9 cellular contexts compared by ENCODE assay signal in genomic region chr5:173786296-173787187, GRCh38.
DNase-seq lines count a peak whose midpoint lies in the region; ATAC-seq and TF ChIP-seq lines count a peak whose summit lies in the region.
"Had no signal": no experiment of that assay in that cellular context is flagged by ENCODE, and none has a peak within 500 bp of the region (broad histone marks: within the 10 kb centered on the region; RNA-seq: fewer than 3 reads in every experiment).

No MANE protein-coding gene starts in this region.

- ATAC-seq in GM18520 (IDR thresholded peaks at IDR 0.05; ENCODE audit: unreplicated experiment), result peak; percentile 50
- peak; percentile 57 for ATAC-seq in GM21717 (IDR thresholded peaks at IDR 0.05; ENCODE audit: unreplicated experiment)
- ATAC-seq in naive B cell (ENCODE audit: low read depth in 2 of 2), result peak; percentile 24 to 49

- no peaks in the 10 kb centered on the region for H3K36me3 Mint-ChIP-seq in naive B cell

- H3K27me3 Mint-ChIP-seq in naive B cell, result no peaks in the 10 kb centered on the region

- H3K4me1 Mint-ChIP-seq in naive B cell, result peaks cover 46 to 67% (median 50%) of the 10 kb centered on the region in 3 donors

- H3K4me3 Mint-ChIP-seq in naive B cell, result peak overlapping the region in 5 of 8 donors; percentile 3 to 84 (median 16)

- POLR2A ChIA-PET in HEK293T (lab: Yijun Ruan, JAX), result no interaction called here

- CTCF ChIA-PET in HEK293T (lab: Yijun Ruan, JAX), result no interaction called here

- H3K27ac Mint-ChIP-seq in naive B cell, result peak overlapping the region in 4 of 6 donors; percentile 8 to 89 (median 50)

- no peaks in the 10 kb centered on the region for H3K9me3 Mint-ChIP-seq in naive B cell

- DNase-seq in Kasumi-1 (lab: John Stamatoyannopoulos, UW) (peak; percentile 39 to 50), naive B cell (peak; percentile 5), AG20443 (ENCODE audit: low spot score) (no peak), HEK293T (ENCODE audit: extremely low spot score) (no peak), NCI-H524 (lab: John Stamatoyannopoulos, UW) (no peak)
- DNase-seq: effector CD8-positive, alpha-beta T cell; NCI-H2029 had no signal

TF ChIP-seq in HEK293T, 16 proteins besides CTCF, POLR2A, EP300 and RAD21:
- TF ChIP-seq SP1 (IDR thresholded peaks at IDR 0.05) (no peak), HDGF (IDR thresholded peaks at IDR 0.05; ENCODE audit: borderline replicate concordance) (no peak), ZNF384 (IDR thresholded peaks at IDR 0.05) (no peak), L3MBTL2 (conservative IDR thresholded peaks at IDR 0.05) (no peak), BHLHE40 (IDR thresholded peaks at IDR 0.05; ENCODE audit: borderline replicate concordance) (no peak), SUZ12 (IDR thresholded peaks at IDR 0.05) (no peak), ARNT (IDR thresholded peaks at IDR 0.05) (no peak), ELF4 (IDR thresholded peaks at IDR 0.05) (no peak), PKNOX1 (IDR thresholded peaks at IDR 0.05) (no peak), FOXM1 (IDR thresholded peaks at IDR 0.05; ENCODE audit: borderline replicate concordance) (no peak), NFRKB (IDR thresholded peaks at IDR 0.05) (no peak), FOXA1 (IDR thresholded peaks at IDR 0.05) (no peak), CTBP1 (IDR thresholded peaks at IDR 0.05; ENCODE audit: borderline replicate concordance) (no peak), TARDBP (IDR thresholded peaks at IDR 0.05) (no peak), FOXK2 (IDR thresholded peaks at IDR 0.05) (no peak), LEF1 (IDR thresholded peaks at IDR 0.05; ENCODE audit: borderline replicate concordance) (no peak)
TF ChIP-seq in HEK293T: peak in this region for 0.

Comparison
In these comparisons a context has a peak if more than half of its experiments do, and no peak if none do; other contexts are left out.
1. DNase-seq: peak in Kasumi-1 (2 of 2) and naive B cell (single experiment); none in AG20443 (single experiment), HEK293T (single experiment) and NCI-H524 (0 of 2).
2. Peak in every context shown above with its lines, with median percentiles within 50 percentile points of each other: ATAC-seq.